In genomic region chr6:88492824-88493223, GRCh38 we compare ENCODE assay signal across 8 cellular contexts.
DNase-seq lines count a peak whose midpoint lies in the region; ATAC-seq and TF ChIP-seq lines count a peak whose summit lies in the region.

No MANE protein-coding gene starts in this region.

- no peak for TF ChIP-seq POLR2A in HCT116 (IDR thresholded peaks at IDR 0.05; ENCODE audit: borderline replicate concordance, extremely low read depth, insufficient read depth, insufficient read length)

- no peak overlapping the region for H3K4me3 Mint-ChIP-seq in activated CD4-positive, alpha-beta T cell treated with anti-CD3 and anti-CD28 coated beads, Interleukin-2, amount 10 ng/mL, durations not matched to agents 24 days and 14 days
- H3K4me3 Mint-ChIP-seq in mesothelial cell of epicardium, result no peak overlapping the region

- no peaks in the 10 kb centered on the region for H3K9me3 ChIP-seq in HCT116 (ENCODE audit: control insufficient read depth in 1 of 2, insufficient read depth in 1 of 2, low read depth in 1 of 2, low read length in 2 of 2)

- H3K27ac ChIP-seq in HCT116 (ENCODE audit: low read depth, low read length) (no peak overlapping the region), VCaP (no peak overlapping the region)

- 0 out of 2 replicates have a peak, but pooled peaks cover 2% of the 10 kb centered on the region for H3K27me3 ChIP-seq in BJ (ENCODE audit: control insufficient read depth, insufficient read depth, low read length)
- no peaks in the 10 kb centered on the region for H3K27me3 ChIP-seq in HCT116 (ENCODE audit: insufficient read depth, low read length)
- no peaks in the 10 kb centered on the region for H3K27me3 ChIP-seq in kidney epithelial cell (ENCODE audit: control insufficient read depth, insufficient read depth, low read length)

- H3K9ac ChIP-seq in HCT116 (ENCODE audit: low read length), result no peak overlapping the region

- H3K9me2 ChIP-seq in HCT116 (ENCODE audit: insufficient read depth), result no peaks in the 10 kb centered on the region

- no peaks in the 10 kb centered on the region for H3K36me3 Mint-ChIP-seq in activated CD4-positive, alpha-beta T cell treated with anti-CD3 and anti-CD28 coated beads, Interleukin-2, amount 10 ng/mL, durations not matched to agents 24 days and 14 days (ENCODE audit: low read depth)
- H3K36me3 Mint-ChIP-seq in mesothelial cell of epicardium, result no peaks in the 10 kb centered on the region

- H3K27ac Mint-ChIP-seq in activated CD4-positive, alpha-beta T cell treated with anti-CD3 and anti-CD28 coated beads, Interleukin-2, amount 10 ng/mL, durations not matched to agents 24 days and 14 days, result no peak overlapping the region
- H3K27ac Mint-ChIP-seq in mesothelial cell of epicardium, result no peak overlapping the region

- no peaks in the 10 kb centered on the region for H3K79me2 ChIP-seq in HCT116 (ENCODE audit: insufficient read depth, low read length)

- POLR2A ChIA-PET in BJ (lab: Charles Lee) (no interaction called here), HCT116 (lab: Charles Lee) (no interaction called here)

- H2AFZ ChIP-seq in HCT116 (ENCODE audit: low read depth, low read length, poor library complexity, severe bottlenecking), result no peak overlapping the region

- peak; percentile 64 for TF ChIP-seq RAD21 in HCT116 (IDR thresholded peaks at IDR 0.05; ENCODE audit: low read depth)

- TF ChIP-seq CTCF in BJ (IDR thresholded peaks at IDR 0.05; ENCODE audit: insufficient read depth, low read depth, low read length), result peak; percentile 56
- TF ChIP-seq CTCF in HCT116 (IDR thresholded peaks at IDR 0.05 in 2 of 3, conservative IDR thresholded peaks at IDR 0.05 in 1 of 3; ENCODE audit: borderline replicate concordance in 1 of 3, insufficient read depth in 1 of 3, low read depth in 2 of 3, low read length in 2 of 3), result peak; percentile 43 to 64 (median 52); a peak in 5 of 6 replicates
- peak; percentile 81 for TF ChIP-seq CTCF in VCaP (conservative IDR thresholded peaks at IDR 0.05)
- TF ChIP-seq CTCF in kidney epithelial cell (IDR thresholded peaks at IDR 0.05; ENCODE audit: insufficient read depth, low read length, poor library complexity, severe bottlenecking), result peak; percentile 49
- no peak for TF ChIP-seq CTCF in mesothelial cell of epicardium (IDR thresholded peaks at IDR 0.05; ENCODE audit: unreplicated experiment)

- H3K9me3 Mint-ChIP-seq in activated CD4-positive, alpha-beta T cell treated with anti-CD3 and anti-CD28 coated beads, Interleukin-2, amount 10 ng/mL, durations not matched to agents 24 days and 14 days, result no peaks in the 10 kb centered on the region
- peaks cover 16% of the 10 kb centered on the region for H3K9me3 Mint-ChIP-seq in mesothelial cell of epicardium

- DNase-seq in BJ (ENCODE audit: low read depth) (no peak), HCT116 (ENCODE audit: low read depth, low spot score) (peak; percentile 22), kidney epithelial cell (ENCODE audit: low read depth) (no peak), NCI-H1092 (lab: John Stamatoyannopoulos, UW) (no peak), mesothelial cell of epicardium (ENCODE audit: low spot score in 2 of 2, unreplicated experiment in 2 of 2) (no peak)
- DNase-seq in activated CD4-positive, alpha-beta T cell treated with anti-CD3 and anti-CD28 coated beads, Interleukin-2, amount 10 ng/mL, durations not matched to agents 24 days and 14 days, result no peak

- H3K36me3 ChIP-seq in BJ (ENCODE audit: control insufficient read depth, insufficient read depth, low read length), result no peaks in the 10 kb centered on the region
- H3K36me3 ChIP-seq in HCT116 (ENCODE audit: control insufficient read depth in 1 of 2, insufficient read depth in 2 of 2, low read length in 2 of 2), result no peaks in the 10 kb centered on the region
- no peaks in the 10 kb centered on the region for H3K36me3 ChIP-seq in kidney epithelial cell (ENCODE audit: control insufficient read depth, insufficient read depth, low read length)

- H3K4me2 ChIP-seq in HCT116 (ENCODE audit: low read length), result no peak overlapping the region

- CTCF ChIA-PET in BJ (lab: Yijun Ruan, JAX) (interaction anchor here (0.6 to 2.1 kb wide), 10 partner anchors 18 to 1099 kb away, joined by 3 to 25 read pairs (median 4); no protein-coding TSS in a partner anchor), HCT116 (lab: Charles Lee) (interaction anchor here (0.8 to 1.8 kb wide), 12 partner anchors 19 to 1426 kb away, joined by 3 to 19 read pairs (median 4); no protein-coding TSS in a partner anchor)

- no peaks in the 10 kb centered on the region for H3K4me1 ChIP-seq in HCT116 (ENCODE audit: control insufficient read depth in 1 of 2, insufficient read depth in 2 of 2, low read length in 2 of 2)

- no peak overlapping the region for H3K4me3 ChIP-seq in BJ (ENCODE audit: low read depth, low read length)
- no peak overlapping the region for H3K4me3 ChIP-seq in HCT116 (replicated peaks in 1 of 2; ENCODE audit: low read depth in 1 of 2, low read length in 2 of 2)
- H3K4me3 ChIP-seq in kidney epithelial cell (ENCODE audit: low read depth, low read length), result no peak overlapping the region

- RAD21 ChIA-PET in HCT116 (lab: Charles Lee; ENCODE audit: low non-redundant PET in 1 of 2, low total read pairs in 2 of 2, uncharacterized antibody in 2 of 2, unreplicated experiment in 2 of 2), result interaction anchor here in 1 of 2 experiments (1.1 kb wide), 1 partner anchor 563 kb away, joined by 4 read pairs; no protein-coding TSS in a partner anchor

- H3K4me1 Mint-ChIP-seq in activated CD4-positive, alpha-beta T cell treated with anti-CD3 and anti-CD28 coated beads, Interleukin-2, amount 10 ng/mL, durations not matched to agents 24 days and 14 days, result no peaks in the 10 kb centered on the region
- H3K4me1 Mint-ChIP-seq in mesothelial cell of epicardium, result no peaks in the 10 kb centered on the region

- peak; percentile 78 for ATAC-seq in HCT116
- no peak for ATAC-seq in HG02623 (IDR thresholded peaks at IDR 0.05; ENCODE audit: unreplicated experiment)

- intact Hi-C loops in HCT116 (cut with micrococcal nuclease), result loop anchor here (1.0 to 10.0 kb wide), 2 partner anchors 564 to 1428 kb away; no protein-coding TSS in a partner anchor
- intact Hi-C loops in activated CD4-positive, alpha-beta T cell treated with anti-CD3 and anti-CD28 coated beads, Interleukin-2, amount 10 ng/mL, durations not matched to agents 24 days and 14 days (cut with micrococcal nuclease), result no loop called here

- no TSS peak for BruUV-seq in HCT116 (replicated peaks; lab: Mats Ljungman, UMichigan)

- peaks cover 2% of the 10 kb centered on the region for H3K27me3 Mint-ChIP-seq in activated CD4-positive, alpha-beta T cell treated with anti-CD3 and anti-CD28 coated beads, Interleukin-2, amount 10 ng/mL, durations not matched to agents 24 days and 14 days
- peaks cover 4% of the 10 kb centered on the region for H3K27me3 Mint-ChIP-seq in mesothelial cell of epicardium (ENCODE audit: low read depth)

- H4K20me1 ChIP-seq in HCT116 (ENCODE audit: insufficient read depth), result no peaks in the 10 kb centered on the region

TF ChIP-seq in HCT116, 20 proteins besides CTCF, POLR2A, EP300 and RAD21:
- TF ChIP-seq ATF3 (IDR thresholded peaks at IDR 0.05), result no peak
- no peak for TF ChIP-seq YY1 (IDR thresholded peaks at IDR 0.05; ENCODE audit: extremely low read depth, insufficient replicate concordance, low read depth, low read length)
- TF ChIP-seq SIN3A (IDR thresholded peaks at IDR 0.05; ENCODE audit: low read depth), result no peak
- no peak for TF ChIP-seq ELF1 (IDR thresholded peaks at IDR 0.05; ENCODE audit: borderline replicate concordance, low read depth)
- TF ChIP-seq ZNF274 (IDR thresholded peaks at IDR 0.05; ENCODE audit: low read depth, low read length), result no peak
- TF ChIP-seq SRF (IDR thresholded peaks at IDR 0.05; ENCODE audit: low read depth), result no peak
- TF ChIP-seq, protein P1, sequence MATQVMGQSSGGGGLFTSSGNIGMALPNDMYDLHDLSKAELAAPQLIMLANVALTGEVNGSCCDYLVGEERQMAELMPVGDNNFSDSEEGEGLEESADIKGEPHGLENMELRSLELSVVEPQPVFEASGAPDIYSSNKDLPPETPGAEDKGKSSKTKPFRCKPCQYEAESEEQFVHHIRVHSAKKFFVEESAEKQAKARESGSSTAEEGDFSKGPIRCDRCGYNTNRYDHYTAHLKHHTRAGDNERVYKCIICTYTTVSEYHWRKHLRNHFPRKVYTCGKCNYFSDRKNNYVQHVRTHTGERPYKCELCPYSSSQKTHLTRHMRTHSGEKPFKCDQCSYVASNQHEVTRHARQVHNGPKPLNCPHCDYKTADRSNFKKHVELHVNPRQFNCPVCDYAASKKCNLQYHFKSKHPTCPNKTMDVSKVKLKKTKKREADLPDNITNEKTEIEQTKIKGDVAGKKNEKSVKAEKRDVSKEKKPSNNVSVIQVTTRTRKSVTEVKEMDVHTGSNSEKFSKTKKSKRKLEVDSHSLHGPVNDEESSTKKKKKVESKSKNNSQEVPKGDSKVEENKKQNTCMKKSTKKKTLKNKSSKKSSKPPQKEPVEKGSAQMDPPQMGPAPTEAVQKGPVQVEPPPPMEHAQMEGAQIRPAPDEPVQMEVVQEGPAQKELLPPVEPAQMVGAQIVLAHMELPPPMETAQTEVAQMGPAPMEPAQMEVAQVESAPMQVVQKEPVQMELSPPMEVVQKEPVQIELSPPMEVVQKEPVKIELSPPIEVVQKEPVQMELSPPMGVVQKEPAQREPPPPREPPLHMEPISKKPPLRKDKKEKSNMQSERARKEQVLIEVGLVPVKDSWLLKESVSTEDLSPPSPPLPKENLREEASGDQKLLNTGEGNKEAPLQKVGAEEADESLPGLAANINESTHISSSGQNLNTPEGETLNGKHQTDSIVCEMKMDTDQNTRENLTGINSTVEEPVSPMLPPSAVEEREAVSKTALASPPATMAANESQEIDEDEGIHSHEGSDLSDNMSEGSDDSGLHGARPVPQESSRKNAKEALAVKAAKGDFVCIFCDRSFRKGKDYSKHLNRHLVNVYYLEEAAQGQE (IDR thresholded peaks at IDR 0.05; ENCODE audit: low read depth), result no peak
- TF ChIP-seq EZH2phosphoT487 (IDR thresholded peaks at IDR 0.05; ENCODE audit: borderline replicate concordance), result no peak
- no peak for TF ChIP-seq EGR1 (IDR thresholded peaks at IDR 0.05; ENCODE audit: low read depth)
- TF ChIP-seq CBX3 (IDR thresholded peaks at IDR 0.05; ENCODE audit: low read depth), result no peak
- TF ChIP-seq SP1 (IDR thresholded peaks at IDR 0.05; ENCODE audit: low read depth), result no peak
- no peak for TF ChIP-seq CEBPB (IDR thresholded peaks at IDR 0.05; ENCODE audit: low read depth)
- TF ChIP-seq, protein P2, sequence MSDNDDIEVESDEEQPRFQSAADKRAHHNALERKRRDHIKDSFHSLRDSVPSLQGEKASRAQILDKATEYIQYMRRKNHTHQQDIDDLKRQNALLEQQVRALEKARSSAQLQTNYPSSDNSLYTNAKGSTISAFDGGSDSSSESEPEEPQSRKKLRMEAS (IDR thresholded peaks at IDR 0.05), result no peak
- TF ChIP-seq ZFX (IDR thresholded peaks at IDR 0.05), result no peak
